In the genomic region with DNA sequence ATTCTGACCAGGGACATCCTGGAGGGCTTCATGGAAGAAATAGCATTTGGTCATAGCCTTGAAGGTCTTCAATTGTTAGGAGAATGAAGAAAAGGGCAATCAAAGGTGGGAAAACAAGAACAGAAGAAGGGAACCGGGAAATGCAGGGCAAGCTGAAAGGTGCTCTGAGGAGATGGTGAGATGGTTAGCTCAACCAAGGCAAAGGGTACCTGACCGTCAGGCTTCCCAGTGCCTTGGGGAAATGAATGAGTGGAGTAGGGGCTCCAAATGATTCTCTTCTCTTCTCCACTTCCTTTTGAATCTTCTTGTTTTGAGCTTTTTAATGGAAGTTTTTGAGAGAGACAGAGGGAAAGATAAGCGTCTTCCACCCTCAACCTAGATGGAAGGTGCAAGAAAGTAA, we compare ENCODE assay signal across 8 cellular contexts.
"Had no signal": no experiment of that assay in that cellular context is flagged by ENCODE, and none has a peak within 500 bp of the region (broad histone marks: within the 10 kb centered on the region; RNA-seq: fewer than 3 reads in every experiment).

No MANE protein-coding gene starts in this region.

- H3K36me3 ChIP-seq: HAP-1 had no signal

- H3K9me3 ChIP-seq: HAP-1 had no signal

- H3K4me1 ChIP-seq: HAP-1 had no signal

- DNase-seq: GOT3, H7, H9, HCEC 1CT, HFFc6 had no signal

- H3K27ac ChIP-seq: GM23248 had no signal

- H3K4me3 ChIP-seq: GM23248, GM23338, HAP-1 had no signal
